ENCODE assay signal across 10 cellular contexts in genomic region chr19:50659318-50660082, GRCh38. TPM values are rescaled to one million over a fixed set of nuclear protein-coding genes. Genes with fewer than 3 reads are reported as not detected.
DNase-seq lines count a peak whose midpoint lies in the region; TF ChIP-seq lines count a peak whose summit lies in the region.
"Had no signal": no experiment of that assay in that cellular context is flagged by ENCODE, and none has a peak within 500 bp of the region (broad histone marks: within the 10 kb centered on the region; RNA-seq: fewer than 3 reads in every experiment).

No MANE protein-coding gene starts in this region.

- H3K27ac ChIP-seq in HUES6 (ENCODE audit: low read depth, low read length) (no peak overlapping the region), thyroid gland (no peak overlapping the region)

- peaks cover 4% of the 10 kb centered on the region for H3K4me1 ChIP-seq in HUES6 (ENCODE audit: control insufficient read depth, insufficient read depth, low read length)
- H3K4me1 ChIP-seq in thyroid gland, result peaks cover 15 to 18% of the 10 kb centered on the region in 2 donors

- no peak for TF ChIP-seq POLR2A in thyroid gland (IDR thresholded peaks at IDR 0.05)

- peak overlapping the region in 2 of 3 experiments; percentile 38 to 97 for H3K27ac Mint-ChIP-seq in nephron

- H3K27me3 ChIP-seq in BJ (ENCODE audit: control insufficient read depth, insufficient read depth, low read length) (0 out of 2 replicates have a peak, but pooled peaks cover 2% of the 10 kb centered on the region), HUES6 (ENCODE audit: control insufficient read depth, insufficient read depth, low read length) (peaks cover 35% of the 10 kb centered on the region), thyroid gland (no peaks in the 10 kb centered on the region)

- H3K4me3 ChIP-seq in BJ (ENCODE audit: low read depth, low read length) (peak overlapping the region; percentile 24), HUES6 (ENCODE audit: low read depth, low read length) (peak overlapping the region; percentile 90), thyroid gland (replicated peaks in 1 of 3) (no peak overlapping the region)

- in situ Hi-C loops in KBM-7 (cut with MboI; ENCODE audit: low pct_unique_long_range_greater_than_20kb, low sequenced_read_pairs), result no loop called here

- H3K36me3 ChIP-seq in BJ (ENCODE audit: control insufficient read depth, insufficient read depth, low read length) (no peaks in the 10 kb centered on the region), HUES6 (ENCODE audit: control insufficient read depth, insufficient read depth, low read length) (no peaks in the 10 kb centered on the region), thyroid gland (no peaks in the 10 kb centered on the region)

- peaks cover 4% of the 10 kb centered on the region for H3K36me3 Mint-ChIP-seq in nephron (ENCODE audit: low read depth)

- CTCF ChIA-PET in BJ (lab: Yijun Ruan, JAX), result interaction anchor here (1.0 to 1.4 kb wide), 2 partner anchors 10 to 65 kb away, joined by 3 to 5 read pairs; no protein-coding TSS in a partner anchor

- peak overlapping the region; percentile 83 to 93 (median 90) for H3K4me3 Mint-ChIP-seq in nephron

- POLR2A ChIA-PET in BJ (lab: Charles Lee), result no interaction called here

- TF ChIP-seq CTCF in BJ (IDR thresholded peaks at IDR 0.05; ENCODE audit: insufficient read depth, low read depth, low read length) (no peak), nephron (IDR thresholded peaks at IDR 0.05; ENCODE audit: unreplicated experiment in 3 of 3) (no peak), thyroid gland (IDR thresholded peaks at IDR 0.05) (no peak)

- H3K9me3 Mint-ChIP-seq in nephron, result no peaks in the 10 kb centered on the region

- intact Hi-C loops in thyroid gland (cut with DNase I), result no loop called here

- peaks cover 16% of the 10 kb centered on the region for H3K4me1 Mint-ChIP-seq in nephron

- H3K9me3 ChIP-seq in HUES6 (ENCODE audit: control insufficient read depth, insufficient read depth, low read depth, low read length), result peaks cover 9% of the 10 kb centered on the region
- no peaks in the 10 kb centered on the region for H3K9me3 ChIP-seq in thyroid gland

- DNase-seq in BJ (ENCODE audit: low read depth) (no peak), ecto neural progenitor cell (ENCODE audit: low spot score) (peak; percentile 67), thyroid gland (no peak), NCI-H1048 (lab: John Stamatoyannopoulos, UW) (no peak), KBM-7 (no peak)
- DNase-seq in activated CD8-positive, alpha-beta memory T cell treated with anti-CD3 and anti-CD28 coated beads, Interleukin-2, amount 50 U/mL, for 4 hours, result no peak

- WGBS in thyroid gland, 2 donors, result 2 to 3% methylated on average over 28 to 35 of the region's 37 CpGs

- H3K9ac ChIP-seq in HUES6 (ENCODE audit: low read length), result no peak overlapping the region

- peaks cover 28% of the 10 kb centered on the region for H3K27me3 Mint-ChIP-seq in nephron (ENCODE audit: low read depth)

RNA-seq across cellular contexts. Expression of gene C19orf81, which starts 10.3 kb away (rescaled TPM):
- polyA plus RNA-seq in BJ (2011; rRNA removed), result 0.47 and 0.59 TPM in 2 replicates
- not detected in 2 replicates for polyA minus RNA-seq in BJ (2011; rRNA and poly(A)+ RNA removed)
- total RNA-seq in thyroid gland, result 1 to 10 TPM in 1 of 4 donors, not detected in 3; 1.7 TPM
- total RNA-seq: dermis microvascular lymphatic vessel endothelial cell, HepG2 had no signal
- polyA plus RNA-seq: HepG2 had no signal

RNA-seq across cellular contexts. Expression of gene SYT3, which starts 19.8 kb away (rescaled TPM):
- 0.11 TPM in 1 of 2 replicates, not detected in the other for polyA plus RNA-seq in BJ (2011; rRNA removed)
- polyA minus RNA-seq in BJ (2011; rRNA and poly(A)+ RNA removed), result 0.10 TPM in 1 of 2 replicates, not detected in the other
- 1 to 10 TPM in 2 of 4 donors, under 1 TPM in 1, not detected in 1; 0.67 to 1.4 (median 1.3) TPM for total RNA-seq in thyroid gland
- total RNA-seq: dermis microvascular lymphatic vessel endothelial cell, HepG2 had no signal
- polyA plus RNA-seq: HepG2 had no signal

Comparison
In these comparisons a context has a peak if more than half of its experiments do, and no peak if none do; other contexts are left out.
1. H3K4me3 ChIP-seq: peak in BJ (single experiment) and HUES6 (single experiment); none in thyroid gland (0 of 3).